In genomic region chr6:157452096-157452495, GRCh38 we compare ENCODE assay signal across 14 cellular contexts.
DNase-seq lines count a peak whose midpoint lies in the region; ATAC-seq and TF ChIP-seq lines count a peak whose summit lies in the region.
"Had no signal": no experiment of that assay in that cellular context is flagged by ENCODE, and none has a peak within 500 bp of the region (broad histone marks: within the 10 kb centered on the region; RNA-seq: fewer than 3 reads in every experiment).

No MANE protein-coding gene starts in this region.

- peaks cover 4% of the 10 kb centered on the region for H3K27me3 Mint-ChIP-seq in nephron (ENCODE audit: low read depth)

- in situ Hi-C loops in mammary epithelial cell (cut with MboI; ENCODE audit: low sequenced_read_pairs in 2 of 2) = no loop called here

- peak; percentile 43 for DNase-seq in mammary epithelial cell
- DNase-seq in breast epithelium (ENCODE audit: low spot score in 2 of 2) = no peak
- DNase-seq in left colon = no peak
- DNase-seq in NCI-H2196 (lab: John Stamatoyannopoulos, UW; ENCODE audit: unreplicated experiment) = no peak
- DNase-seq in NCI-H2227 (lab: John Stamatoyannopoulos, UW; ENCODE audit: unreplicated experiment) = no peak
- DNase-seq in NCI-H524 treated with DMSO at 0.1 percent for 48 hours (lab: John Stamatoyannopoulos, UW) = no peak
- DNase-seq: ACHN; CD4-positive, CD25-positive, alpha-beta regulatory T cell; DMS79; GM23248 had no signal

- H3K4me1 ChIP-seq in mammary epithelial cell (ENCODE audit: insufficient read depth, low read length) (no peaks in the 10 kb centered on the region), breast epithelium (no peaks in the 10 kb centered on the region)

- H3K4me3 Mint-ChIP-seq in nephron = no peak overlapping the region
- H3K4me3 Mint-ChIP-seq: CD4-positive, CD25-positive, alpha-beta regulatory T cell had no signal

- CTCF ChIA-PET in mammary epithelial cell (lab: Charles Lee; ENCODE audit: low non-redundant PET) = no interaction called here

- no TSS peak for BruUV-seq in mammary epithelial cell (replicated peaks; lab: Mats Ljungman, UMichigan)

- H3K27ac ChIP-seq in mammary epithelial cell (ENCODE audit: insufficient read depth, low read depth, low read length) (no peak overlapping the region), breast epithelium (no peak overlapping the region)
- H3K27ac ChIP-seq: BLaER1 treated with 17β-estradiol and CSF1 and Interleukin-3, amounts not matched to agents 10 nM and 100 nM; GM23248 had no signal

- H3K4me2 ChIP-seq in mammary epithelial cell (ENCODE audit: insufficient read depth, low read depth, low read length) = no peak overlapping the region
- H3K4me2 ChIP-seq: BLaER1 treated with 17β-estradiol and CSF1 and Interleukin-3, amounts not matched to agents 10 nM and 100 nM had no signal

- H3K4me1 Mint-ChIP-seq in nephron = peaks cover 25% of the 10 kb centered on the region

- H3K36me3 ChIP-seq in mammary epithelial cell (ENCODE audit: insufficient read depth, low read length) (no peaks in the 10 kb centered on the region), breast epithelium (no peaks in the 10 kb centered on the region)
- H3K36me3 ChIP-seq: BLaER1 treated with 17β-estradiol and CSF1 and Interleukin-3, amounts not matched to agents 10 nM and 100 nM had no signal

- H3K27ac Mint-ChIP-seq in nephron = peak overlapping the region; percentile 44 to 63 (median 46)

- H3K9me3 ChIP-seq in mammary epithelial cell (replicated peaks; ENCODE audit: insufficient read depth, low read length) (no peaks in the 10 kb centered on the region), breast epithelium (no peaks in the 10 kb centered on the region)
- H3K9me3 ChIP-seq: BLaER1 treated with 17β-estradiol and CSF1 and Interleukin-3, amounts not matched to agents 10 nM and 100 nM had no signal

- no peaks in the 10 kb centered on the region for H3K36me3 Mint-ChIP-seq in nephron (ENCODE audit: low read depth)
- H3K36me3 Mint-ChIP-seq: CD4-positive, CD25-positive, alpha-beta regulatory T cell had no signal

- H3K9ac ChIP-seq in mammary epithelial cell (ENCODE audit: insufficient read depth, low read length) = no peak overlapping the region
- H3K9ac ChIP-seq: BLaER1 treated with 17β-estradiol and CSF1 and Interleukin-3, amounts not matched to agents 10 nM and 100 nM; GM23248 had no signal

- H3K79me2 ChIP-seq in mammary epithelial cell (ENCODE audit: insufficient read depth, low read length) = no peaks in the 10 kb centered on the region

- peak; percentile 38 for ATAC-seq in left colon
- ATAC-seq: GM12878, HCT116 had no signal

- no peak for TF ChIP-seq CTCF in mammary epithelial cell (conservative IDR thresholded peaks at IDR 0.05 in 1 of 2, IDR thresholded peaks at IDR 0.05 in 1 of 2; ENCODE audit: extremely low read depth in 1 of 2, insufficient read depth in 1 of 2, low read depth in 1 of 2, low read length in 2 of 2)
- TF ChIP-seq CTCF in breast epithelium (IDR thresholded peaks at IDR 0.05) = no peak
- no peak for TF ChIP-seq CTCF in nephron (IDR thresholded peaks at IDR 0.05; ENCODE audit: unreplicated experiment in 3 of 3)

- intact Hi-C loops in mammary epithelial cell (cut with micrococcal nuclease) = no loop called here
- intact Hi-C loops in breast epithelium (cut with DNase I; ENCODE audit: low total_unique reads) = no loop called here
- intact Hi-C loops in left colon (cut with DNase I, micrococcal nuclease) = no loop called here

- 85% methylated on average over 2 of the region's 2 CpGs for WGBS in mammary epithelial cell (ENCODE audit: low coverage, missing lambda C conversion rate)

- no peak overlapping the region for H2AFZ ChIP-seq in mammary epithelial cell (ENCODE audit: low read depth, low read length)
- H2AFZ ChIP-seq: GM23248 had no signal

- no peaks in the 10 kb centered on the region for H3K9me3 Mint-ChIP-seq in nephron
- H3K9me3 Mint-ChIP-seq: CD4-positive, CD25-positive, alpha-beta regulatory T cell had no signal

- dilution Hi-C loops in mammary epithelial cell (cut with HindIII; ENCODE audit: low sequenced_read_pairs) = no loop called here

- H3K27me3 ChIP-seq in mammary epithelial cell (ENCODE audit: insufficient read depth, low read length) (peaks cover 33% of the 10 kb centered on the region), breast epithelium (no peaks in the 10 kb centered on the region)
- H3K27me3 ChIP-seq: BLaER1 treated with 17β-estradiol and CSF1 and Interleukin-3, amounts not matched to agents 10 nM and 100 nM had no signal

- TF ChIP-seq POLR2A in breast epithelium (IDR thresholded peaks at IDR 0.05) = no peak

- peaks cover 2% of the 10 kb centered on the region for H4K20me1 ChIP-seq in mammary epithelial cell (ENCODE audit: insufficient read depth, low read length)
- H4K20me1 ChIP-seq: BLaER1 treated with 17β-estradiol and CSF1 and Interleukin-3, amounts not matched to agents 10 nM and 100 nM had no signal

- H3K4me3 ChIP-seq in mammary epithelial cell (replicated peaks in 1 of 3; ENCODE audit: insufficient read depth in 1 of 3, low read depth in 2 of 3, low read length in 3 of 3) = no peak overlapping the region
- no peak overlapping the region for H3K4me3 ChIP-seq in breast epithelium
- H3K4me3 ChIP-seq: BLaER1 treated with 17β-estradiol and CSF1 and Interleukin-3, amounts not matched to agents 10 nM and 100 nM; GM12878; GM23248 had no signal
